Comparison of ENCODE assay signal across 9 cellular contexts in the genomic region with DNA sequence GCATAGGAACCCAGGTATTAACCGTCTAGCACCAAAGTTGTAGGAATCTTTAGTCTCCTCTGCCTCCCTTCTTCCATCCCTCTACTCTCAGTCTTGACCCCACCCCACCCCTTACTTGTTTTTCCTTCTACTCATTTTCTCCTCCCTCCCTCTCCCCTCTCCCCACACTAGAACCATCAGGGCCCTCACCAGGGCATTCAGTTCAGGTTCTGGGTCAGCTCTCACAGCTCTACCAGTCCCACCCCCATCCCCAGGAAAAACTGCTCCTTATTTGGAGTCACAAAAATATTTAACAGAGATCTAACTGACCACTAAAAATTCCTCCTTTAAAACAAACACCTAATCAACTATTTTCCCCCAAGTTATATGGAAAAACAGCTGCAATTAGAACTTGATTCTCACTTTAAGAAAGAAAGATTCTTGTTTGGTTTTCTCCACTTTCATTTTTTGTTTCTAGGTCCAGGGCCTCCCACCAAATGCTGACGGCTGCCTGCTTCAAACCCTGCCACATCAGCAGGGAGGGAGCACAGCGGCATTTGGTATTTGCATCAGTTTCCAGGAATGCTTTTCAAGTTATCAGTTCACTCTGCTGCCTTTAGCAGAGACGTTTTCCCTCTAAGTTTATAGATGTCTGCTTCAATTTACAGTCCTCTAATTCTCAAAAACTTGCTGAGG. TPM values are rescaled to one million over a fixed set of nuclear protein-coding genes. Genes with fewer than 3 reads are reported as not detected.
DNase-seq lines count a peak whose midpoint lies in the region; TF ChIP-seq lines count a peak whose summit lies in the region.
"Had no signal": no experiment of that assay in that cellular context is flagged by ENCODE, and none has a peak within 500 bp of the region (broad histone marks: within the 10 kb centered on the region; RNA-seq: fewer than 3 reads in every experiment).

No MANE protein-coding gene starts in this region.

- intact Hi-C loops in CD14-positive monocyte (cut with micrococcal nuclease) = no loop called here

- H3K27ac Mint-ChIP-seq in CD14-positive monocyte = no peak overlapping the region
- H3K27ac Mint-ChIP-seq: activated naive CD4-positive, alpha-beta T cell treated with anti-CD3 and anti-CD28 coated beads, Interleukin-2, amount 10 ng/mL, durations not matched to agents 7 days and 5 days had no signal

- peaks cover 0 to 2% (median 0%) of the 10 kb centered on the region in 7 donors for H3K9me3 Mint-ChIP-seq in CD14-positive monocyte
- H3K9me3 Mint-ChIP-seq: activated naive CD4-positive, alpha-beta T cell treated with anti-CD3 and anti-CD28 coated beads, Interleukin-2, amount 10 ng/mL, durations not matched to agents 7 days and 5 days had no signal

- TF ChIP-seq CTCF in GM12865 (IDR thresholded peaks at IDR 0.05; ENCODE audit: insufficient read depth, low read depth, low read length, missing control alignments) (no peak), foreskin fibroblast (IDR thresholded peaks at IDR 0.05; ENCODE audit: low read depth, low read length) (no peak), CD14-positive monocyte (IDR thresholded peaks at IDR 0.05) (no peak)

- no peak overlapping the region; the same call in none of the 2 replicates for H3K4me3 ChIP-seq in GM12865 (ENCODE audit: low read depth, low read length)
- peak overlapping the region; percentile 3 to 40 for H3K4me3 ChIP-seq in foreskin fibroblast (ENCODE audit: low read depth in 1 of 2, low read length in 2 of 2)

- H3K27me3 Mint-ChIP-seq in CD14-positive monocyte (ENCODE audit: low read depth in 3 of 3) = peaks cover 26 to 35% (median 29%) of the 10 kb centered on the region in 3 donors

- no peak overlapping the region for H3K4me3 Mint-ChIP-seq in CD14-positive monocyte
- H3K4me3 Mint-ChIP-seq: activated naive CD4-positive, alpha-beta T cell treated with anti-CD3 and anti-CD28 coated beads, Interleukin-2, amount 10 ng/mL, durations not matched to agents 7 days and 5 days had no signal

- peaks cover 14% of the 10 kb centered on the region for H3K4me1 Mint-ChIP-seq in CD14-positive monocyte

- DNase-seq in GM12865 (ENCODE audit: low read depth) (peak; percentile 69), OCI-M1 (lab: John Stamatoyannopoulos, UW) (peak; percentile 59), foreskin fibroblast (peak; percentile 67 to 84), renal cortical epithelial cell (ENCODE audit: low read depth) (peak; percentile 25), T-helper 9 cell (no peak), putamen (ENCODE audit: low spot score) (no peak), CD14-positive monocyte (ENCODE audit: low spot score) (no peak)
- no peak for DNase-seq in activated T-cell treated with anti-CD3 and anti-CD28 coated beads, Interleukin-2, amount 50 U/mL, for 1 hour
- DNase-seq: activated naive CD4-positive, alpha-beta T cell treated with anti-CD3 and anti-CD28 coated beads, Interleukin-2, amount 10 ng/mL, durations not matched to agents 7 days and 5 days had no signal

- no peaks in the 10 kb centered on the region for H3K36me3 Mint-ChIP-seq in CD14-positive monocyte
- H3K36me3 Mint-ChIP-seq: activated naive CD4-positive, alpha-beta T cell treated with anti-CD3 and anti-CD28 coated beads, Interleukin-2, amount 10 ng/mL, durations not matched to agents 7 days and 5 days had no signal

RNA-seq across cellular contexts. Expression of a gene that starts 2.8 kb away (rescaled TPM):
- total RNA-seq in renal cortical epithelial cell = 7.3 and 237 TPM in 2 replicates
- not detected for polyA plus RNA-seq in CD14-positive monocyte

Comparison
In these comparisons a context has a peak if more than half of its experiments do, and no peak if none do; other contexts are left out.
1. DNase-seq: peak in GM12865 (single experiment), OCI-M1 (single experiment), foreskin fibroblast (2 of 2) and renal cortical epithelial cell (single experiment); none in T-helper 9 cell (single experiment), activated T-cell treated with anti-CD3 and anti-CD28 coated beads, Interleukin-2, amount 50 U/mL, for 1 hour (single experiment), putamen (single experiment) and CD14-positive monocyte (single experiment).